15 cellular contexts compared by ENCODE assay signal in genomic region chr11:43585877-43586608, GRCh38.
DNase-seq lines count a peak whose midpoint lies in the region; TF ChIP-seq lines count a peak whose summit lies in the region.
"Had no signal": no experiment of that assay in that cellular context is flagged by ENCODE, and none has a peak within 500 bp of the region (broad histone marks: within the 10 kb centered on the region; RNA-seq: fewer than 3 reads in every experiment).

No MANE protein-coding gene starts in this region.

- H3K79me2 ChIP-seq in Loucy (ENCODE audit: insufficient read depth, low read length): no peaks in the 10 kb centered on the region

- no peaks in the 10 kb centered on the region for H3K9me2 ChIP-seq in Loucy (replicated peaks; ENCODE audit: low read depth, low read length)

- TF ChIP-seq CTCF in Loucy (conservative IDR thresholded peaks at IDR 0.05; ENCODE audit: low read length): 0 out of 2 replicates have a peak, but pooled peaks have one; percentile 10
- TF ChIP-seq CTCF in endodermal cell (conservative IDR thresholded peaks at IDR 0.05): peak; percentile 24

- peaks cover 69% of the 10 kb centered on the region for H3K27me3 Mint-ChIP-seq in endodermal cell (ENCODE audit: insufficient read depth)

- no peaks in the 10 kb centered on the region for H3K9me3 ChIP-seq in Loucy (ENCODE audit: insufficient read depth, low read depth, low read length)
- H3K9me3 ChIP-seq in endodermal cell (ENCODE audit: control insufficient read depth, low read length): no peaks in the 10 kb centered on the region

- no peaks in the 10 kb centered on the region for H3K36me3 Mint-ChIP-seq in endodermal cell (ENCODE audit: low read depth)
- H3K36me3 Mint-ChIP-seq: CD4-positive, CD25-positive, alpha-beta regulatory T cell had no signal

- no peak overlapping the region; the same call in 1 of the 2 replicates for H2AFZ ChIP-seq in Loucy (ENCODE audit: low read length)
- H2AFZ ChIP-seq: PC-9 had no signal

- no peak overlapping the region for H3K4me3 Mint-ChIP-seq in endodermal cell
- H3K4me3 Mint-ChIP-seq: B cell; CD4-positive, CD25-positive, alpha-beta regulatory T cell had no signal

- H3K27ac ChIP-seq in endodermal cell (ENCODE audit: low read depth, low read length): no peak overlapping the region
- H3K27ac ChIP-seq: PC-9 had no signal

- WGBS in endodermal cell (ENCODE audit: insufficient coverage in 1 of 2, insufficient read length in 1 of 2), 2 experiments: 67 to 90% methylated on average over 1 of the region's 1 CpG

- H3K36me3 ChIP-seq in Loucy (ENCODE audit: insufficient read depth, low read length): no peaks in the 10 kb centered on the region
- no peaks in the 10 kb centered on the region for H3K36me3 ChIP-seq in endodermal cell (ENCODE audit: control insufficient read depth, insufficient read depth, low read length)

- DNase-seq in GF-D8 (lab: John Stamatoyannopoulos, UW): peak; percentile 35
- DNase-seq in RPMI8226: peak; percentile 23
- no peak for DNase-seq in endodermal cell
- no peak for DNase-seq in SHP77 treated with DMSO at 0.1 percent for 48 hours (lab: John Stamatoyannopoulos, UW)
- no peak for DNase-seq in NCI-H446 (lab: John Stamatoyannopoulos, UW)
- DNase-seq in NCI-H1436 treated with DMSO at 0.1 percent for 48 hours (lab: John Stamatoyannopoulos, UW): no peak
- DNase-seq: CD4-positive, CD25-positive, alpha-beta regulatory T cell; DMS53; NCI-H1092 treated with DMSO at 0.1 percent for 48 hours; NCI-H1694; NCI-H2227 treated with DMSO at 0.1 percent for 48 hours; NCI-H526 treated with DMSO at 0.1 percent for 48 hours; PC-9 had no signal

- H3K27me3 ChIP-seq in Loucy (ENCODE audit: insufficient read depth, low read length, poor library complexity, severe bottlenecking) (no peaks in the 10 kb centered on the region), endodermal cell (ENCODE audit: control insufficient read depth, insufficient read depth, low read length, poor library complexity, severe bottlenecking) (peaks cover 75% of the 10 kb centered on the region)

- no peaks in the 10 kb centered on the region for H3K9me3 Mint-ChIP-seq in endodermal cell

- H3K4me1 ChIP-seq in Loucy (ENCODE audit: insufficient read depth, low read length, poor library complexity, severe bottlenecking) (no peaks in the 10 kb centered on the region), endodermal cell (ENCODE audit: control insufficient read depth, insufficient read depth, low read length) (peaks cover 3% of the 10 kb centered on the region)

- no peak overlapping the region for H3K4me3 ChIP-seq in Loucy (ENCODE audit: low read length, poor library complexity, severe bottlenecking)
- H3K4me3 ChIP-seq in endodermal cell (ENCODE audit: low read length): no peak overlapping the region
- H3K4me3 ChIP-seq: PC-9 had no signal

- H4K20me1 ChIP-seq in Loucy (ENCODE audit: insufficient read depth, low read length, poor library complexity, severe bottlenecking): no peaks in the 10 kb centered on the region

- no peaks in the 10 kb centered on the region for H3F3A ChIP-seq in Loucy (ENCODE audit: low read depth)

- H3K9ac ChIP-seq in Loucy (ENCODE audit: low read depth, low read length, poor library complexity, severe bottlenecking) (no peak overlapping the region), endodermal cell (ENCODE audit: extremely low read depth, low read length, poor library complexity, severe bottlenecking) (no peak overlapping the region)

- no peak overlapping the region for H3K27ac Mint-ChIP-seq in endodermal cell
- H3K27ac Mint-ChIP-seq: B cell; CD4-positive, CD25-positive, alpha-beta regulatory T cell had no signal

- H3K4me2 ChIP-seq in Loucy (ENCODE audit: low read depth, low read length, poor library complexity, severe bottlenecking): no peak overlapping the region
- H3K4me2 ChIP-seq: PC-9 had no signal

- no peaks in the 10 kb centered on the region for H3K4me1 Mint-ChIP-seq in endodermal cell

Comparison
In these comparisons a context has a peak if more than half of its experiments do, and no peak if none do; other contexts are left out.
1. DNase-seq: peak in GF-D8 (single experiment) and RPMI8226 (single experiment); none in endodermal cell (single experiment), SHP77 treated with DMSO at 0.1 percent for 48 hours (single experiment), NCI-H446 (0 of 2) and NCI-H1436 treated with DMSO at 0.1 percent for 48 hours (single experiment).